In genomic region chr16:31142109-31143035, GRCh38 we compare ENCODE assay signal across 8 cellular contexts. TPM values are rescaled to one million over a fixed set of nuclear protein-coding genes. Genes with fewer than 3 reads are reported as not detected.
DNase-seq lines count a peak whose midpoint lies in the region; ATAC-seq and TF ChIP-seq lines count a peak whose summit lies in the region.

No MANE protein-coding gene starts in this region.

- H3K9me3 Mint-ChIP-seq in activated T-cell treated with anti-CD3 and anti-CD28 coated beads, Interleukin-2, amount 50 U/mL, for 24 hours: no peaks in the 10 kb centered on the region

- in situ Hi-C loops in KBM-7 (cut with MboI; ENCODE audit: low pct_unique_long_range_greater_than_20kb, low sequenced_read_pairs): no loop called here

- no peaks in the 10 kb centered on the region for H3F3A ChIP-seq in PC-3 (ENCODE audit: low read length, unreplicated experiment)

- intact Hi-C loops in PC-3 (cut with micrococcal nuclease): loop anchor here (1.0 to 10.0 kb wide), 4 partner anchors 26 to 300 kb away; partner anchors contain the start of genes KAT8, VKORC1 and ZNF843

- H3K27ac Mint-ChIP-seq in activated T-cell treated with anti-CD3 and anti-CD28 coated beads, Interleukin-2, amount 50 U/mL, for 24 hours: peak overlapping the region; percentile 92

- peak overlapping the region; percentile 58 for H3K4me3 ChIP-seq in PC-3 (ENCODE audit: low read length)
- peak overlapping the region; percentile 54 to 57 for H3K4me3 ChIP-seq in muscle layer of duodenum (ENCODE audit: low read depth in 1 of 2, low read length in 2 of 2)

- H3K9ac ChIP-seq in PC-3 (ENCODE audit: low read length): peak overlapping the region; percentile 59

- H3K4me3 Mint-ChIP-seq in activated T-cell treated with anti-CD3 and anti-CD28 coated beads, Interleukin-2, amount 50 U/mL, for 24 hours: peak overlapping the region; percentile 73

- no peaks in the 10 kb centered on the region for H4K20me1 ChIP-seq in PC-3 (ENCODE audit: low read length)

- peak; percentile 85 for ATAC-seq in GM21723 (IDR thresholded peaks at IDR 0.05; ENCODE audit: unreplicated experiment)
- ATAC-seq in PC-3: peak; percentile 78
- ATAC-seq in esophagus mucosa: peak; percentile 93

- H3K4me1 Mint-ChIP-seq in activated T-cell treated with anti-CD3 and anti-CD28 coated beads, Interleukin-2, amount 50 U/mL, for 24 hours (ENCODE audit: low read depth): peaks cover 14% of the 10 kb centered on the region

- no peaks in the 10 kb centered on the region for H3K27me3 Mint-ChIP-seq in activated T-cell treated with anti-CD3 and anti-CD28 coated beads, Interleukin-2, amount 50 U/mL, for 24 hours

- no peaks in the 10 kb centered on the region for H3K9me2 ChIP-seq in PC-3 (replicated peaks; ENCODE audit: low read length)

- POLR2A ChIA-PET in PC-3 (lab: Charles Lee; ENCODE audit: unreplicated experiment): interaction anchor here (0.5 to 1.4 kb wide), 11 partner anchors 11 to 211 kb away, joined by 3 to 14 read pairs (median 5); partner anchors contain the start of genes FUS, KAT8 and VKORC1

- peak; percentile 77 for TF ChIP-seq CTCF in PC-3 (conservative IDR thresholded peaks at IDR 0.05; ENCODE audit: low read depth, low read length)

- DNase-seq in DMS53 treated with DMSO at 0.1 percent for 48 hours (lab: John Stamatoyannopoulos, UW; ENCODE audit: unreplicated experiment): peak; percentile 89
- peak; percentile 99 for DNase-seq in KBM-7
- DNase-seq in PC-3: peak; percentile 96
- peak; percentile 99 for DNase-seq in activated T-cell treated with anti-CD3 and anti-CD28 coated beads, Interleukin-2, amount 50 U/mL, for 24 hours
- peak; percentile 98 for DNase-seq in stimulated activated CD8-positive, alpha-beta memory T cell treated with anti-CD3 and anti-CD28 coated beads, Interleukin-7, amount 100 ng/mL, for 24 hours (ENCODE audit: low read depth)

- H3K36me3 ChIP-seq in PC-3 (ENCODE audit: low read depth, low read length) (no peaks in the 10 kb centered on the region), muscle layer of duodenum (ENCODE audit: control insufficient read depth in 1 of 2, insufficient read depth in 2 of 2, low read length in 2 of 2) (no peaks in the 10 kb centered on the region)

- peak overlapping the region; percentile 78 for H2AFZ ChIP-seq in PC-3 (ENCODE audit: low read length)

- no peaks in the 10 kb centered on the region for H3K79me2 ChIP-seq in PC-3 (ENCODE audit: low read length)

- no peaks in the 10 kb centered on the region for H3K36me3 Mint-ChIP-seq in activated T-cell treated with anti-CD3 and anti-CD28 coated beads, Interleukin-2, amount 50 U/mL, for 24 hours (ENCODE audit: low read depth)

- no peaks in the 10 kb centered on the region for H3K27me3 ChIP-seq in PC-3 (ENCODE audit: low read length)
- H3K27me3 ChIP-seq in muscle layer of duodenum (ENCODE audit: low read depth, low read length): no peaks in the 10 kb centered on the region

- H3K4me1 ChIP-seq in PC-3 (ENCODE audit: insufficient read depth, low read length): peaks cover 21% of the 10 kb centered on the region
- peaks cover 5 to 19% of the 10 kb centered on the region in 2 donors for H3K4me1 ChIP-seq in muscle layer of duodenum (ENCODE audit: control insufficient read depth in 1 of 2, insufficient read depth in 2 of 2, low read length in 2 of 2)

- H3K4me2 ChIP-seq in PC-3 (ENCODE audit: low read length): peak overlapping the region; percentile 81

- CTCF ChIA-PET in PC-3 (lab: Charles Lee): interaction anchor here (0.5 to 1.7 kb wide), 12 partner anchors 14 to 759 kb away, joined by 3 to 26 read pairs (median 5); partner anchors contain the start of genes FUS, HSD3B7, KAT8 and ZNF267

- H3K27ac ChIP-seq in PC-3 (ENCODE audit: low read length) (peak overlapping the region; percentile 70), muscle layer of duodenum (ENCODE audit: low read length) (peak overlapping the region; percentile 80)

- no TSS peak for BruUV-seq in PC-3 (replicated peaks; lab: Mats Ljungman, UMichigan)

- no peaks in the 10 kb centered on the region for H3K9me3 ChIP-seq in PC-3 (ENCODE audit: low read length)
- H3K9me3 ChIP-seq in muscle layer of duodenum (ENCODE audit: control insufficient read depth in 1 of 2, low read length in 2 of 2): no peaks in the 10 kb centered on the region

RNA-seq across cellular contexts. Expression of gene PRSS8, which starts 6.8 kb away (rescaled TPM):
- total RNA-seq in PC-3 (2014; rRNA removed): 18.0 and 23.4 TPM in 2 replicates
- 59.3 TPM for total RNA-seq in esophagus mucosa

RNA-seq across cellular contexts. Expression of gene PRSS36, which starts 7.5 kb away (rescaled TPM):
- 0.51 TPM in 1 of 2 replicates, not detected in the other for total RNA-seq in PC-3 (2014; rRNA removed)
- total RNA-seq in esophagus mucosa: 1.5 TPM

RNA-seq across cellular contexts. Expression of gene KAT8, which starts 24.9 kb away (rescaled TPM):
- total RNA-seq in PC-3 (2014; rRNA removed): 25.3 and 35.1 TPM in 2 replicates
- 25.5 TPM for total RNA-seq in esophagus mucosa

RNA-seq across cellular contexts. Expression of gene BCKDK, which starts 34.2 kb away (rescaled TPM):
- total RNA-seq in PC-3 (2014; rRNA removed): 47.7 and 69.1 TPM in 2 replicates
- 21.5 TPM for total RNA-seq in esophagus mucosa

RNA-seq across cellular contexts. Expression of gene FUS, which starts 37.6 kb away (rescaled TPM):
- 43.0 and 90.7 TPM in 2 replicates for total RNA-seq in PC-3 (2014; rRNA removed)
- 127 TPM for total RNA-seq in esophagus mucosa

Comparison
In these comparisons a context has a peak if more than half of its experiments do, and no peak if none do; other contexts are left out.
1. Peak in every context shown above with its lines: DNase-seq, ATAC-seq, H3K4me3 ChIP-seq and H3K27ac ChIP-seq.